9 cellular contexts compared by ENCODE assay signal in the genomic region with DNA sequence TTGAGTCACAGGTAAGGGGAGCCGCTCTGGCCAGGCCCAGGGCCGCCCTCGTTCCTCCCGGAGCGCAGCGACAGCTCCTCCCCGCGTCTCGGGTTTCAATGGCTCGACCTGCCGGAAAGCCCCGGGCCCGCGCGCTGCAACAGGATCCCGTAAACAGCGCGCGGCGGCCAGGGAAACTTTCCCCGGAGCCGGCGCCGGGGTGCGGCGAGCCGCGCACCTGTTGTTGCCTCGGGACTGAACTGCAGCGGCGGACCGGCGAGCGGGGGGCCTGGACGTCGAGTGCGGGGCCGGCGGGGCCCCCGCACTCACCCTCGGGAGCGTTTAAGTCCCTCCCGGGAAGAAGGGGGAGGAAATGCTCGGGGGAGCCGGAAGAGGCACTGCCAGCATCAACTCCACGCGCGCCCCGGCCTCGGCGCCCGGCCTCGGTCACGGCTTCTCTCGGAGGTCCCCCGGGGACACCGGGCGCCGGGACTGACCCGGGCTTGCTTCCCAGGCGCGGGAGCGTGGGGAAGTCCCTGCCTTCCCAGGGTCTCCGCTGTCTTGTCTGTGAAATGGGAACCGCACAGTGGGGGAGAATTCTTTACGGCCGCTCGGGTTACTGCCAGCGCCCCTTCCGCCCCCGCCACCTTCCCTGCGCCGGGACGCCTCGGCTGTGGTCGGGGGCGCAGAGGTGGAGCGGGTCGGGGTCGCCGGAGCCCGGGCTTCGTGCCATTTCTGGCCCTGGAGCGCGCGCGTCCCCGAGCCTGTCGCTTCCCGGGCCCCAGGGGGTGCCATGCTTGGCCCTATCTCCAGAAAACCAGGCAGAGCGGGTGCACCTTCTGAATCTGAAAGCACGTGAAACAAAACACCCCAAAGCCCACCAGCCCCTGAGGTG. TPM values are rescaled to one million over a fixed set of nuclear protein-coding genes. Genes with fewer than 3 reads are reported as not detected.
DNase-seq lines count a peak whose midpoint lies in the region; ATAC-seq and TF ChIP-seq lines count a peak whose summit lies in the region.
"Had no signal": no experiment of that assay in that cellular context is flagged by ENCODE, and none has a peak within 500 bp of the region (broad histone marks: within the 10 kb centered on the region; RNA-seq: fewer than 3 reads in every experiment).

No MANE protein-coding gene starts in this region.

- H3K9ac ChIP-seq in endocrine pancreas (ENCODE audit: control insufficient read depth, insufficient read depth, low read length), result peak overlapping the region; percentile 77

- no peak for TF ChIP-seq CTCF in WERI-Rb-1 (IDR thresholded peaks at IDR 0.05; ENCODE audit: low read depth, low read length)
- no peak for TF ChIP-seq CTCF in thoracic aorta (IDR thresholded peaks at IDR 0.05)

- DNase-seq in NCI-H1417 (lab: John Stamatoyannopoulos, UW) (peak; percentile 80 to 85 (median 83)), NCI-H1417 treated with DMSO at 0.1 percent for 48 hours (lab: John Stamatoyannopoulos, UW) (no peak), GOT3 (lab: John Stamatoyannopoulos, UW) (peak; percentile 20), KG1 (lab: John Stamatoyannopoulos, UW) (peak; percentile 15), WERI-Rb-1 (peak; percentile 58), mucosa of gallbladder (ENCODE audit: low spot score) (peak; percentile 38), thoracic aorta (ENCODE audit: low spot score) (no peak)

- H3K36me3 ChIP-seq in WERI-Rb-1 (no peaks in the 10 kb centered on the region), endocrine pancreas (ENCODE audit: control insufficient read depth, insufficient read depth, low read length) (no peaks in the 10 kb centered on the region), thoracic aorta (no peaks in the 10 kb centered on the region)

- H3K4me3 ChIP-seq in WERI-Rb-1 (ENCODE audit: low read depth, low read length) (peak overlapping the region; percentile 51), endocrine pancreas (ENCODE audit: control insufficient read depth, insufficient read depth, low read length) (no peak overlapping the region), thoracic aorta (peak overlapping the region; percentile 91)

- H3K4me1 ChIP-seq in endocrine pancreas (ENCODE audit: control insufficient read depth, insufficient read depth, low read length), result no peaks in the 10 kb centered on the region
- H3K4me1 ChIP-seq in thoracic aorta (ENCODE audit: control insufficient read depth in 1 of 2, low read depth in 2 of 2), result peaks cover 0 to 11% of the 10 kb centered on the region in 2 donors

- no peaks in the 10 kb centered on the region for H3K9me3 ChIP-seq in WERI-Rb-1 (ENCODE audit: severe bottlenecking)
- no peaks in the 10 kb centered on the region for H3K9me3 ChIP-seq in endocrine pancreas (ENCODE audit: control insufficient read depth, low read length)
- H3K9me3 ChIP-seq in thoracic aorta, result no peaks in the 10 kb centered on the region

- H3K27me3 ChIP-seq in WERI-Rb-1 (ENCODE audit: insufficient read depth, low read depth, severe bottlenecking) (no peaks in the 10 kb centered on the region), endocrine pancreas (ENCODE audit: control insufficient read depth, insufficient read depth, low read length) (no peaks in the 10 kb centered on the region), thoracic aorta (replicated peaks; ENCODE audit: insufficient read depth) (no peaks in the 10 kb centered on the region)

- H3K27ac ChIP-seq in WERI-Rb-1 (peak overlapping the region; percentile 77), thoracic aorta (peak overlapping the region; percentile 15 to 60)

- peak; percentile 55 for ATAC-seq in thoracic aorta (ENCODE audit: insufficient number of reproducible peaks, low FRiP score, low read depth)

RNA-seq across cellular contexts. Expression of gene PGPEP1L, which starts 7.4 kb away (rescaled TPM):
- 0.29 TPM for total RNA-seq in mucosa of gallbladder
- total RNA-seq in thoracic aorta, result 1 to 10 TPM in 1 of 2 donors, not detected in 1; 2.5 TPM
- total RNA-seq: CD8-positive, alpha-beta memory T cell had no signal

Comparison
In these comparisons a context has a peak if more than half of its experiments do, and no peak if none do; other contexts are left out.
1. DNase-seq: peak in NCI-H1417 (3 of 3), GOT3 (single experiment), KG1 (single experiment), WERI-Rb-1 (single experiment) and mucosa of gallbladder (single experiment); none in NCI-H1417 treated with DMSO at 0.1 percent for 48 hours (single experiment) and thoracic aorta (single experiment).